ENCODE assay signal across 2 cellular contexts in the genomic region with DNA sequence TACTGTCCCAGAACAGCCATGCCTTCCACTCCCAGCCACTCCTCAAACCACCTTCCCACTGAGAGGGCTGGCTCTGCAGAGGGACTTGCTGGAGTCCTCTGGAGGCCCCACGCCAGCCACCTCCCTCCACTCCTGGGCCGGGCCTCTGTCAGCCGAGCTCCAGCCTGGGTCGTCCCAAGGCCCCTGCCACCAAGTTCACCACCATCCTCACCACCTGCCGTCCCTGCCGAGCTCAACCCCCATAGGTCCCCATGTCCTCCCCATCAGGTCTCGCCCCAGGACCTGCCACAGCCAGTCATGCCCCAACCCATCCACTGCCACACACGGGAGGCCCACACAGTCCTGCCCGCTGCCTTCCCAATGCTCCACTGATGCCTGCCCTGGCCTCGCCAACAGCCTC.
TF ChIP-seq lines count a peak whose summit lies in the region.

No MANE protein-coding gene starts in this region.

TF ChIP-seq in HEK293, 187 proteins besides CTCF, POLR2A, EP300 and RAD21:
- TF ChIP-seq ZNF239 (tag by site-specific recombination; IDR thresholded peaks at IDR 0.05) (no peak), GLIS2 (tag by site-specific recombination; IDR thresholded peaks at IDR 0.05) (peak; percentile 60; the same call in 1 of the 2 replicates)

TF ChIP-seq in H1, 55 proteins besides CTCF, POLR2A, EP300 and RAD21:
- TF ChIP-seq GABPA (IDR thresholded peaks at IDR 0.05; ENCODE audit: borderline replicate concordance, insufficient read depth, low read length) (no peak), CHD1 (IDR thresholded peaks at IDR 0.05; ENCODE audit: low read depth, low read length) (no peak), CBX8 (IDR thresholded peaks at IDR 0.05; ENCODE audit: borderline replicate concordance, low read depth, low read length) (no peak), SP1 (IDR thresholded peaks at IDR 0.05; ENCODE audit: low read depth, low read length) (no peak), BRCA1 (IDR thresholded peaks at IDR 0.05; ENCODE audit: low read depth, low read length) (no peak), KDM5A (IDR thresholded peaks at IDR 0.05; ENCODE audit: low read length) (no peak), ZNF274 (IDR thresholded peaks at IDR 0.05; ENCODE audit: borderline replicate concordance, extremely low read depth, low read length) (no peak), ASH2L (IDR thresholded peaks at IDR 0.05; ENCODE audit: low read length) (no peak), HDAC6 (IDR thresholded peaks at IDR 0.05; ENCODE audit: low read depth, low read length) (no peak), CBX5 (IDR thresholded peaks at IDR 0.05; ENCODE audit: low read depth, low read length) (no peak), BCL11A (IDR thresholded peaks at IDR 0.05; ENCODE audit: low read depth in 2 of 2, low read length in 2 of 2) (no peak), NANOG (IDR thresholded peaks at IDR 0.05; ENCODE audit: insufficient read depth, low read depth, low read length, poor library complexity, severe bottlenecking) (no peak), POLR2AphosphoS5 (IDR thresholded peaks at IDR 0.05; ENCODE audit: low read depth, low read length) (no peak), MAFK (IDR thresholded peaks at IDR 0.05; ENCODE audit: low read depth, low read length) (no peak)
- TF ChIP-seq, protein P1, sequence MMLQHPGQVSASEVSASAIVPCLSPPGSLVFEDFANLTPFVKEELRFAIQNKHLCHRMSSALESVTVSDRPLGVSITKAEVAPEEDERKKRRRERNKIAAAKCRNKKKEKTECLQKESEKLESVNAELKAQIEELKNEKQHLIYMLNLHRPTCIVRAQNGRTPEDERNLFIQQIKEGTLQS (IDR thresholded peaks at IDR 0.05; ENCODE audit: insufficient read depth, low read depth, low read length) = no peak
- TF ChIP-seq, protein P2, sequence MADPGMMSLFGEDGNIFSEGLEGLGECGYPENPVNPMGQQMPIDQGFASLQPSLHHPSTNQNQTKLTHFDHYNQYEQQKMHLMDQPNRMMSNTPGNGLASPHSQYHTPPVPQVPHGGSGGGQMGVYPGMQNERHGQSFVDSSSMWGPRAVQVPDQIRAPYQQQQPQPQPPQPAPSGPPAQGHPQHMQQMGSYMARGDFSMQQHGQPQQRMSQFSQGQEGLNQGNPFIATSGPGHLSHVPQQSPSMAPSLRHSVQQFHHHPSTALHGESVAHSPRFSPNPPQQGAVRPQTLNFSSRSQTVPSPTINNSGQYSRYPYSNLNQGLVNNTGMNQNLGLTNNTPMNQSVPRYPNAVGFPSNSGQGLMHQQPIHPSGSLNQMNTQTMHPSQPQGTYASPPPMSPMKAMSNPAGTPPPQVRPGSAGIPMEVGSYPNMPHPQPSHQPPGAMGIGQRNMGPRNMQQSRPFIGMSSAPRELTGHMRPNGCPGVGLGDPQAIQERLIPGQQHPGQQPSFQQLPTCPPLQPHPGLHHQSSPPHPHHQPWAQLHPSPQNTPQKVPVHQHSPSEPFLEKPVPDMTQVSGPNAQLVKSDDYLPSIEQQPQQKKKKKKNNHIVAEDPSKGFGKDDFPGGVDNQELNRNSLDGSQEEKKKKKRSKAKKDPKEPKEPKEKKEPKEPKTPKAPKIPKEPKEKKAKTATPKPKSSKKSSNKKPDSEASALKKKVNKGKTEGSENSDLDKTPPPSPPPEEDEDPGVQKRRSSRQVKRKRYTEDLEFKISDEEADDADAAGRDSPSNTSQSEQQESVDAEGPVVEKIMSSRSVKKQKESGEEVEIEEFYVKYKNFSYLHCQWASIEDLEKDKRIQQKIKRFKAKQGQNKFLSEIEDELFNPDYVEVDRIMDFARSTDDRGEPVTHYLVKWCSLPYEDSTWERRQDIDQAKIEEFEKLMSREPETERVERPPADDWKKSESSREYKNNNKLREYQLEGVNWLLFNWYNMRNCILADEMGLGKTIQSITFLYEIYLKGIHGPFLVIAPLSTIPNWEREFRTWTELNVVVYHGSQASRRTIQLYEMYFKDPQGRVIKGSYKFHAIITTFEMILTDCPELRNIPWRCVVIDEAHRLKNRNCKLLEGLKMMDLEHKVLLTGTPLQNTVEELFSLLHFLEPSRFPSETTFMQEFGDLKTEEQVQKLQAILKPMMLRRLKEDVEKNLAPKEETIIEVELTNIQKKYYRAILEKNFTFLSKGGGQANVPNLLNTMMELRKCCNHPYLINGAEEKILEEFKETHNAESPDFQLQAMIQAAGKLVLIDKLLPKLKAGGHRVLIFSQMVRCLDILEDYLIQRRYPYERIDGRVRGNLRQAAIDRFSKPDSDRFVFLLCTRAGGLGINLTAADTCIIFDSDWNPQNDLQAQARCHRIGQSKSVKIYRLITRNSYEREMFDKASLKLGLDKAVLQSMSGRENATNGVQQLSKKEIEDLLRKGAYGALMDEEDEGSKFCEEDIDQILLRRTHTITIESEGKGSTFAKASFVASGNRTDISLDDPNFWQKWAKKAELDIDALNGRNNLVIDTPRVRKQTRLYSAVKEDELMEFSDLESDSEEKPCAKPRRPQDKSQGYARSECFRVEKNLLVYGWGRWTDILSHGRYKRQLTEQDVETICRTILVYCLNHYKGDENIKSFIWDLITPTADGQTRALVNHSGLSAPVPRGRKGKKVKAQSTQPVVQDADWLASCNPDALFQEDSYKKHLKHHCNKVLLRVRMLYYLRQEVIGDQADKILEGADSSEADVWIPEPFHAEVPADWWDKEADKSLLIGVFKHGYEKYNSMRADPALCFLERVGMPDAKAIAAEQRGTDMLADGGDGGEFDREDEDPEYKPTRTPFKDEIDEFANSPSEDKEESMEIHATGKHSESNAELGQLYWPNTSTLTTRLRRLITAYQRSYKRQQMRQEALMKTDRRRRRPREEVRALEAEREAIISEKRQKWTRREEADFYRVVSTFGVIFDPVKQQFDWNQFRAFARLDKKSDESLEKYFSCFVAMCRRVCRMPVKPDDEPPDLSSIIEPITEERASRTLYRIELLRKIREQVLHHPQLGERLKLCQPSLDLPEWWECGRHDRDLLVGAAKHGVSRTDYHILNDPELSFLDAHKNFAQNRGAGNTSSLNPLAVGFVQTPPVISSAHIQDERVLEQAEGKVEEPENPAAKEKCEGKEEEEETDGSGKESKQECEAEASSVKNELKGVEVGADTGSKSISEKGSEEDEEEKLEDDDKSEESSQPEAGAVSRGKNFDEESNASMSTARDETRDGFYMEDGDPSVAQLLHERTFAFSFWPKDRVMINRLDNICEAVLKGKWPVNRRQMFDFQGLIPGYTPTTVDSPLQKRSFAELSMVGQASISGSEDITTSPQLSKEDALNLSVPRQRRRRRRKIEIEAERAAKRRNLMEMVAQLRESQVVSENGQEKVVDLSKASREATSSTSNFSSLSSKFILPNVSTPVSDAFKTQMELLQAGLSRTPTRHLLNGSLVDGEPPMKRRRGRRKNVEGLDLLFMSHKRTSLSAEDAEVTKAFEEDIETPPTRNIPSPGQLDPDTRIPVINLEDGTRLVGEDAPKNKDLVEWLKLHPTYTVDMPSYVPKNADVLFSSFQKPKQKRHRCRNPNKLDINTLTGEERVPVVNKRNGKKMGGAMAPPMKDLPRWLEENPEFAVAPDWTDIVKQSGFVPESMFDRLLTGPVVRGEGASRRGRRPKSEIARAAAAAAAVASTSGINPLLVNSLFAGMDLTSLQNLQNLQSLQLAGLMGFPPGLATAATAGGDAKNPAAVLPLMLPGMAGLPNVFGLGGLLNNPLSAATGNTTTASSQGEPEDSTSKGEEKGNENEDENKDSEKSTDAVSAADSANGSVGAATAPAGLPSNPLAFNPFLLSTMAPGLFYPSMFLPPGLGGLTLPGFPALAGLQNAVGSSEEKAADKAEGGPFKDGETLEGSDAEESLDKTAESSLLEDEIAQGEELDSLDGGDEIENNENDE (IDR thresholded peaks at IDR 0.05; ENCODE audit: insufficient replicate concordance, low read length) = no peak
